Comparison of ENCODE assay signal across 8 cellular contexts in the genomic region with DNA sequence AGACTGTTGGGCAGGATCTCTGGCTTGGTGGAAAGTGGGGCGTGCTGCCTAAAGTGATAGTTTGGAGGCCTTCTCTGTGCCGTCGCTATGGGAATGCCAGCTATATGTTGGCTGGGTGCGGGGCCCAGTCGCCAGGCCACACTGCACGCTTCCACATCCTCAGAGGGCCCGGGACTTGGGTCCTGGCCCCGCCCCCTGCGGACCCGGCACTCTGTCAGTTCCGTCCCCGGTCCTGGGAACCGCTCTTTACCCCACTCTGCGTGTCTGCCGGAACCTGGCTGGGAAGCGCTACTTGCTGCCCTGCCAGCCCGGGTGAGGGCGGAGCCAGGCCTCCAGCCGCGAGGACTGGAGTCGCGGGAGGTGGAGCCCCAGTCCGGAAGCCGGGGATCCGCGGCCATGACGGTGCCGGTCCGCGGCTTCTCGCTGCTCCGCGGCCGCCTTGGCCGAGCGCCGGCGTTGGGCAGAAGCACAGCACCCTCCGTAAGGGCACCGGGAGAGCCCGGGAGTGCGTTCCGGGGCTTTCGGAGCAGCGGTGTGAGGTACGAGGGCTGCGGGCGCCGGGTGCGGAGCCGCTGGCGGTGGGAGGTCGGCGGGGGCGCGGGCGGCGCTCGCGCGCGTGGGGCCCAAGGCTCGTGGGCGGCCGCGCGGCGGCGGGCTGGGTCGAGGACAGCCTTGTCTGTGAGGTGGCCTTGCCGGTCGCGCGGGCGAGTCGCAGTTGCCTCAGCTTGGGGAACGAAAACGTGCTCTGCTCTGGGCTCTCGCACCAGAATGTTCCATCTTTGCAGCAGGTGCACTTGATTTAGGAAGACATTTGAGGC. TPM values are rescaled to one million over a fixed set of nuclear protein-coding genes. Genes with fewer than 3 reads are reported as not detected.
DNase-seq lines count a peak whose midpoint lies in the region; ATAC-seq and TF ChIP-seq lines count a peak whose summit lies in the region.

MTHFD2L (plus strand) TSS at position 376 of the 818 bp plus-strand sequence; CDS start at position 397, 21 bp downstream.

- DNase-seq in ELR (ENCODE audit: low read depth) (peak; percentile 96), H4 (ENCODE audit: low spot score) (peak; percentile 97), LNCaP clone FGC (ENCODE audit: low read depth) (peak; percentile 93), RWPE2 (ENCODE audit: low spot score) (peak; percentile 97), fibroblast of the aortic adventitia (ENCODE audit: low read depth) (peak; percentile 92)
- DNase-seq in activated effector memory CD4-positive, alpha-beta T cell treated with Interleukin-2 at 50 U/mL for 16 hours = peak; percentile 69
- peak; percentile 87 for DNase-seq in stimulated activated naive CD8-positive, alpha-beta T cell treated with anti-CD3 and anti-CD28 coated beads, Interleukin-15, Interleukin-2, amounts not matched to agents 100 U/mL and 50 U/mL, for 24 hours

- H3K4me1 ChIP-seq in RWPE2 (ENCODE audit: insufficient read depth, poor library complexity, severe bottlenecking) = peaks cover 16% of the 10 kb centered on the region

- peaks cover 15% of the 10 kb centered on the region for H3K36me3 Mint-ChIP-seq in nephron (ENCODE audit: low read depth)

- peaks cover 42% of the 10 kb centered on the region for H3K4me1 Mint-ChIP-seq in nephron

- peak within 1 kb of the TSS; percentile 86 to 93 (median 91) for H3K4me3 Mint-ChIP-seq in nephron

- H3K27ac Mint-ChIP-seq in nephron = peak within 1 kb of the TSS; percentile 95 to 99 (median 99)

- no peaks in the 10 kb centered on the region for H3K27me3 ChIP-seq in RWPE2 (ENCODE audit: insufficient read depth, poor library complexity, severe bottlenecking)

- no peaks in the 10 kb centered on the region for H3K9me3 Mint-ChIP-seq in nephron

- ATAC-seq in RWPE2 (ENCODE audit: low read depth) = peak; percentile 97
- ATAC-seq in stimulated activated naive CD8-positive, alpha-beta T cell treated with anti-CD3 and anti-CD28 coated beads, Interleukin-15, Interleukin-2, amounts not matched to agents 100 U/mL and 50 U/mL, for 24 hours = peak; percentile 98

- H3K9me3 ChIP-seq in RWPE2 (ENCODE audit: severe bottlenecking) = no peaks in the 10 kb centered on the region

- no peak for TF ChIP-seq CTCF in LNCaP clone FGC (IDR thresholded peaks at IDR 0.05; ENCODE audit: control insufficient read depth, extremely low read depth, insufficient read depth)
- TF ChIP-seq CTCF in RWPE2 (IDR thresholded peaks at IDR 0.05; ENCODE audit: poor library complexity, severe bottlenecking) = no peak
- TF ChIP-seq CTCF in fibroblast of the aortic adventitia (IDR thresholded peaks at IDR 0.05; ENCODE audit: insufficient read depth, low read length) = no peak
- TF ChIP-seq CTCF in nephron (IDR thresholded peaks at IDR 0.05; ENCODE audit: unreplicated experiment in 3 of 3) = no peak

- peaks cover 36% of the 10 kb centered on the region for H3K36me3 ChIP-seq in RWPE2 (ENCODE audit: low read depth)

- H3K4me3 ChIP-seq in LNCaP clone FGC (ENCODE audit: low read depth, low read length) (peak within 1 kb of the TSS; percentile 82), RWPE2 (ENCODE audit: severe bottlenecking) (peak within 1 kb of the TSS; percentile 97), fibroblast of the aortic adventitia (ENCODE audit: low read depth, low read length) (peak within 1 kb of the TSS; percentile 81)

- peak within 1 kb of the TSS; percentile 85 for H3K27ac ChIP-seq in RWPE2 (ENCODE audit: poor library complexity, severe bottlenecking)

- no peaks in the 10 kb centered on the region for H3K27me3 Mint-ChIP-seq in nephron (ENCODE audit: low read depth)

RNA-seq across cellular contexts. Expression of gene MTHFD2L, which starts in this region (rescaled TPM):
- 16.9 and 34.6 TPM in 2 replicates for total RNA-seq in H4 (2014; rRNA removed; shearing (Covaris generic))
- total RNA-seq in fibroblast of the aortic adventitia (ENCODE audit: low replicate concordance) = 8.2 and 15.0 TPM in 2 replicates

Comparison
In these comparisons a context has a peak if more than half of its experiments do, and no peak if none do; other contexts are left out.
1. Peak in every context shown above with its lines: DNase-seq, ATAC-seq, H3K4me3 ChIP-seq and H3K27ac ChIP-seq.